In the genomic region with DNA sequence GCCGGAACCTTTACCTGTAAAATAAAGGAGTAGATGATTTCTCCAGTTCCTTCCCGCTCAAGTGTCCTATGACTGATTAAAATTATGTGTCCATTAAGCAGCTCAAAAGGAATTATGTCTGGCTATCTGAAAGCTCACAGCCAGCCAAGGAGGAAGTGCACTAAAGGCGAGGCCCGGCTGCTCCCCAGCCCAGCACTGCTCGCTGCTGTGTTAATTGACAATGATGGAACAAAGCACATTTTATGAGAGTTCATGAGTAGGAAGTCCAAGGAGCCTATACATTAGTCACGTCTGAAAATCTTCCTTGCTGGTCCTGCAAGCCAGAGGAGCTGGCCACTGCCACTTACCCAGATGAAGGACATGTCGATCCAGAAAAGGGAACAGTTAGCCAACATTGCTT, we compare ENCODE assay signal across 15 cellular contexts. TPM values are rescaled to one million over a fixed set of nuclear protein-coding genes. Genes with fewer than 3 reads are reported as not detected.
DNase-seq lines count a peak whose midpoint lies in the region; ATAC-seq and TF ChIP-seq lines count a peak whose summit lies in the region.
"Had no signal": no experiment of that assay in that cellular context is flagged by ENCODE, and none has a peak within 500 bp of the region (broad histone marks: within the 10 kb centered on the region; RNA-seq: fewer than 3 reads in every experiment).

No MANE protein-coding gene starts in this region.

- H3K4me1 ChIP-seq in SK-N-SH (ENCODE audit: control insufficient read depth in 1 of 2, insufficient read depth in 2 of 2, low read depth in 1 of 2, low read length in 1 of 2) (no peaks in the 10 kb centered on the region; a peak in 1 of 4 replicates), transverse colon (peaks cover 0 to 4% (median 0%) of the 10 kb centered on the region in 4 donors)

- H2AFZ ChIP-seq in SK-N-SH (ENCODE audit: low read depth) = no peak overlapping the region

- no peak overlapping the region for H3K4me2 ChIP-seq in SK-N-SH

- H3K9me3 ChIP-seq in SK-N-SH (no peaks in the 10 kb centered on the region), transverse colon (no peaks in the 10 kb centered on the region)

- no peak overlapping the region for H3K4me3 ChIP-seq in SK-N-SH (ENCODE audit: low read depth in 2 of 2, low read length in 1 of 2)
- no peak overlapping the region for H3K4me3 ChIP-seq in transverse colon
- H3K4me3 ChIP-seq: BLaER1 treated with 17β-estradiol and CSF1 and Interleukin-3, amounts not matched to agents 10 nM and 100 nM had no signal

- H3K4me1 Mint-ChIP-seq in T-helper 2 cell treated with Interferon-gamma antibody and Interleukin-4, amounts not matched to agents 5 μg/mL and 100 μg/mL, for 36 hours (ENCODE audit: low read depth) = peaks cover 10% of the 10 kb centered on the region

- CTCF ChIA-PET in SK-N-SH (lab: Yijun Ruan, JAX) = interaction anchor here (1.0 kb wide), 1 partner anchor 15 kb away, joined by 4 read pairs; no protein-coding TSS in a partner anchor

- DNase-seq in SK-N-SH = peak; percentile 15
- peak; percentile 45 for DNase-seq in NOMO-1 treated with DMSO at 0.1 percent for 48 hours (lab: John Stamatoyannopoulos, UW; ENCODE audit: unreplicated experiment)
- peak; percentile 19 for DNase-seq in ecto neural progenitor cell (ENCODE audit: low spot score)
- peak; percentile 39 for DNase-seq in transverse colon
- DNase-seq in T-helper 2 cell treated with Interferon-gamma antibody and Interleukin-4, amounts not matched to agents 5 μg/mL and 100 μg/mL, for 36 hours (ENCODE audit: low spot score) = no peak
- DNase-seq in OCI-M2 (lab: John Stamatoyannopoulos, UW; ENCODE audit: unreplicated experiment) = no peak
- DNase-seq in NK-92 (lab: John Stamatoyannopoulos, UW; ENCODE audit: unreplicated experiment) = no peak
- DNase-seq: 8988T, NCI-H1092, NCI-H1694 treated with DMSO at 0.1 percent for 48 hours, NCI-H345, NCI-H69, SIG-M5 had no signal

- 93% methylated on average over 7 of the region's 7 CpGs for WGBS in SK-N-SH (ENCODE audit: low lambda C conversion rate)
- 45 to 73% methylated on average over 3 to 7 of the region's 7 CpGs for WGBS in transverse colon (ENCODE audit: low coverage in 1 of 2), 2 donors

- TF ChIP-seq POLR2A in transverse colon (IDR thresholded peaks at IDR 0.05) = no peak

- no peak overlapping the region for H3K4me3 Mint-ChIP-seq in T-helper 2 cell treated with Interferon-gamma antibody and Interleukin-4, amounts not matched to agents 5 μg/mL and 100 μg/mL, for 36 hours

- no peaks in the 10 kb centered on the region for H3K9me2 ChIP-seq in SK-N-SH

- POLR2A ChIA-PET in SK-N-SH (lab: Yijun Ruan, JAX) = no interaction called here

- TF ChIP-seq CTCF in SK-N-SH (IDR thresholded peaks at IDR 0.05) = no peak
- no peak for TF ChIP-seq CTCF in transverse colon (IDR thresholded peaks at IDR 0.05)

- intact Hi-C loops in transverse colon (cut with DNase I; ENCODE audit: low total_unique reads) = no loop called here

- H3K9me3 Mint-ChIP-seq in T-helper 2 cell treated with Interferon-gamma antibody and Interleukin-4, amounts not matched to agents 5 μg/mL and 100 μg/mL, for 36 hours = no peaks in the 10 kb centered on the region

- H3K27me3 Mint-ChIP-seq in T-helper 2 cell treated with Interferon-gamma antibody and Interleukin-4, amounts not matched to agents 5 μg/mL and 100 μg/mL, for 36 hours (ENCODE audit: low read depth) = no peaks in the 10 kb centered on the region

- in situ Hi-C loops in transverse colon (cut with MboI; ENCODE audit: low pct_ligation_motif_present in 1 of 4, low pct_unique_long_range_greater_than_20kb in 1 of 4, low sequenced_read_pairs in 3 of 4) = loop anchor here in 1 of 4 donors (25.0 kb wide), 1 partner anchor 750 kb away; no protein-coding TSS in a partner anchor

- no peaks in the 10 kb centered on the region for H4K20me1 ChIP-seq in SK-N-SH (ENCODE audit: insufficient read depth)
- H4K20me1 ChIP-seq: BLaER1 treated with 17β-estradiol and CSF1 and Interleukin-3, amounts not matched to agents 10 nM and 100 nM had no signal

- no peak for ATAC-seq in SK-N-SH treated with all-trans-retinoic acid at 6 μM for 48 hours

- H3K27me3 ChIP-seq in SK-N-SH (ENCODE audit: insufficient read depth) (no peaks in the 10 kb centered on the region), transverse colon (no peaks in the 10 kb centered on the region)
- H3K27me3 ChIP-seq: BLaER1 treated with 17β-estradiol and CSF1 and Interleukin-3, amounts not matched to agents 10 nM and 100 nM had no signal

- TF ChIP-seq EP300 in SK-N-SH (IDR thresholded peaks at IDR 0.05; ENCODE audit: borderline replicate concordance in 1 of 2, low read depth in 1 of 2, low read length in 1 of 2) (no peak), transverse colon (IDR thresholded peaks at IDR 0.05; ENCODE audit: low read depth) (no peak)

- no peaks in the 10 kb centered on the region for H3K36me3 ChIP-seq in SK-N-SH (replicated peaks in 1 of 2; ENCODE audit: control insufficient read depth in 1 of 2, insufficient read depth in 2 of 2, low read length in 1 of 2)
- H3K36me3 ChIP-seq in transverse colon = no peaks in the 10 kb centered on the region

- no peak for TF ChIP-seq RAD21 in SK-N-SH (IDR thresholded peaks at IDR 0.05; ENCODE audit: low read length)

- no peaks in the 10 kb centered on the region for H3F3A ChIP-seq in SK-N-SH (replicated peaks; ENCODE audit: insufficient read depth)

- H3K79me2 ChIP-seq in SK-N-SH (ENCODE audit: insufficient read depth) = no peaks in the 10 kb centered on the region

- H3K27ac Mint-ChIP-seq in T-helper 2 cell treated with Interferon-gamma antibody and Interleukin-4, amounts not matched to agents 5 μg/mL and 100 μg/mL, for 36 hours = no peak overlapping the region

- H3K27ac ChIP-seq in SK-N-SH (ENCODE audit: low read depth in 2 of 2, low read length in 1 of 2) = no peak overlapping the region
- H3K27ac ChIP-seq in transverse colon = peak overlapping the region in 1 of 4 donors; percentile 1

- peaks cover 5% of the 10 kb centered on the region for H3K36me3 Mint-ChIP-seq in T-helper 2 cell treated with Interferon-gamma antibody and Interleukin-4, amounts not matched to agents 5 μg/mL and 100 μg/mL, for 36 hours (ENCODE audit: low read depth)

- no peak overlapping the region for H3K9ac ChIP-seq in SK-N-SH
- H3K9ac ChIP-seq: BLaER1 treated with 17β-estradiol and CSF1 and Interleukin-3, amounts not matched to agents 10 nM and 100 nM had no signal

TF ChIP-seq in SK-N-SH, 30 proteins besides CTCF, POLR2A, EP300 and RAD21 (continues in another document):
- no peak for TF ChIP-seq FOSL2 (IDR thresholded peaks at IDR 0.05; ENCODE audit: borderline replicate concordance, low read depth)
- no peak for TF ChIP-seq POLR2AphosphoS5 (IDR thresholded peaks at IDR 0.05; ENCODE audit: low read depth, low read length)
- no peak for TF ChIP-seq CHD2 (IDR thresholded peaks at IDR 0.05; ENCODE audit: low read length, partially characterized antibody)
- TF ChIP-seq, protein P1, sequence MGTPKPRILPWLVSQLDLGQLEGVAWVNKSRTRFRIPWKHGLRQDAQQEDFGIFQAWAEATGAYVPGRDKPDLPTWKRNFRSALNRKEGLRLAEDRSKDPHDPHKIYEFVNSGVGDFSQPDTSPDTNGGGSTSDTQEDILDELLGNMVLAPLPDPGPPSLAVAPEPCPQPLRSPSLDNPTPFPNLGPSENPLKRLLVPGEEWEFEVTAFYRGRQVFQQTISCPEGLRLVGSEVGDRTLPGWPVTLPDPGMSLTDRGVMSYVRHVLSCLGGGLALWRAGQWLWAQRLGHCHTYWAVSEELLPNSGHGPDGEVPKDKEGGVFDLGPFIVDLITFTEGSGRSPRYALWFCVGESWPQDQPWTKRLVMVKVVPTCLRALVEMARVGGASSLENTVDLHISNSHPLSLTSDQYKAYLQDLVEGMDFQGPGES (IDR thresholded peaks at IDR 0.05; ENCODE audit: low read depth, low read length) = no peak
- TF ChIP-seq SMC3 (IDR thresholded peaks at IDR 0.05; ENCODE audit: low read depth, low read length) = no peak

TF ChIP-seq in SK-N-SH treated with all-trans-retinoic acid at 6 μM for 48 hours, 23 proteins besides CTCF, POLR2A, EP300 and RAD21 (continues in another document):
- TF ChIP-seq ZFP30 (CRISPR knock-in tag; IDR thresholded peaks at IDR 0.05) = no peak
- TF ChIP-seq, protein P2, sequence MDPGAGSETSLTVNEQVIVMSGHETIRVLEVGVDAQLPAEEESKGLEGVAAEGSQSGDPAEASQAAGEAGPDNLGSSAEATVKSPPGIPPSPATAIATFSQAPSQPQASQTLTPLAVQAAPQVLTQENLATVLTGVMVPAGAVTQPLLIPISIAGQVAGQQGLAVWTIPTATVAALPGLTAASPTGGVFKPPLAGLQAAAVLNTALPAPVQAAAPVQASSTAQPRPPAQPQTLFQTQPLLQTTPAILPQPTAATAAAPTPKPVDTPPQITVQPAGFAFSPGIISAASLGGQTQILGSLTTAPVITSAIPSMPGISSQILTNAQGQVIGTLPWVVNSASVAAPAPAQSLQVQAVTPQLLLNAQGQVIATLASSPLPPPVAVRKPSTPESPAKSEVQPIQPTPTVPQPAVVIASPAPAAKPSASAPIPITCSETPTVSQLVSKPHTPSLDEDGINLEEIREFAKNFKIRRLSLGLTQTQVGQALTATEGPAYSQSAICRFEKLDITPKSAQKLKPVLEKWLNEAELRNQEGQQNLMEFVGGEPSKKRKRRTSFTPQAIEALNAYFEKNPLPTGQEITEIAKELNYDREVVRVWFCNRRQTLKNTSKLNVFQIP (CRISPR knock-in tag; IDR thresholded peaks at IDR 0.05; ENCODE audit: borderline replicate concordance, low read depth) = no peak

RNA-seq across cellular contexts. Expression of a gene that starts 14.3 kb away (rescaled TPM):
- 9.1 and 11.9 TPM in 2 replicates for polyA plus RNA-seq in SK-N-SH (2012; rRNA removed)
- 6.6 and 7.2 TPM in 2 replicates for polyA plus RNA-seq in SK-N-SH (2012; cell fraction: cytosol; rRNA removed)
- 25.0 and 30.7 TPM in 2 replicates for polyA plus RNA-seq in SK-N-SH (2012; cell fraction: nucleus; rRNA removed)
- total RNA-seq in transverse colon = 10 to 100 TPM in 2 of 4 donors, 1 to 10 TPM in 2; 3.0 to 23.3 (median 9.9) TPM

Comparison
In these comparisons a context has a peak if more than half of its experiments do, and no peak if none do; other contexts are left out.
1. DNase-seq: peak in SK-N-SH (single experiment), NOMO-1 treated with DMSO at 0.1 percent for 48 hours (single experiment), ecto neural progenitor cell (single experiment) and transverse colon (single experiment); none in T-helper 2 cell treated with Interferon-gamma antibody and Interleukin-4, amounts not matched to agents 5 μg/mL and 100 μg/mL, for 36 hours (single experiment), OCI-M2 (single experiment) and NK-92 (single experiment).